Comparison of ENCODE assay signal across 1 cellular context in genomic region chr2:105439130-105439529, GRCh38.
TF ChIP-seq lines count a peak whose summit lies in the region.

No MANE protein-coding gene starts in this region.

TF ChIP-seq in H1, 55 proteins besides CTCF, POLR2A, EP300 and RAD21:
- TF ChIP-seq KDM5A (IDR thresholded peaks at IDR 0.05; ENCODE audit: low read length): no peak
- TF ChIP-seq SRF (IDR thresholded peaks at IDR 0.05; ENCODE audit: low read depth, low read length): no peak
- no peak for TF ChIP-seq EZH2 (IDR thresholded peaks at IDR 0.05; ENCODE audit: low read depth, low read length, severe bottlenecking)
- TF ChIP-seq, protein P1, sequence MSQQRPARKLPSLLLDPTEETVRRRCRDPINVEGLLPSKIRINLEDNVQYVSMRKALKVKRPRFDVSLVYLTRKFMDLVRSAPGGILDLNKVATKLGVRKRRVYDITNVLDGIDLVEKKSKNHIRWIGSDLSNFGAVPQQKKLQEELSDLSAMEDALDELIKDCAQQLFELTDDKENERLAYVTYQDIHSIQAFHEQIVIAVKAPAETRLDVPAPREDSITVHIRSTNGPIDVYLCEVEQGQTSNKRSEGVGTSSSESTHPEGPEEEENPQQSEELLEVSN (IDR thresholded peaks at IDR 0.05): no peak
- no peak for TF ChIP-seq POU5F1 (IDR thresholded peaks at IDR 0.05; ENCODE audit: low read depth, low read length)
- TF ChIP-seq MAX (IDR thresholded peaks at IDR 0.05): no peak
